Comparison of ENCODE assay signal across 1 cellular context in the genomic region with DNA sequence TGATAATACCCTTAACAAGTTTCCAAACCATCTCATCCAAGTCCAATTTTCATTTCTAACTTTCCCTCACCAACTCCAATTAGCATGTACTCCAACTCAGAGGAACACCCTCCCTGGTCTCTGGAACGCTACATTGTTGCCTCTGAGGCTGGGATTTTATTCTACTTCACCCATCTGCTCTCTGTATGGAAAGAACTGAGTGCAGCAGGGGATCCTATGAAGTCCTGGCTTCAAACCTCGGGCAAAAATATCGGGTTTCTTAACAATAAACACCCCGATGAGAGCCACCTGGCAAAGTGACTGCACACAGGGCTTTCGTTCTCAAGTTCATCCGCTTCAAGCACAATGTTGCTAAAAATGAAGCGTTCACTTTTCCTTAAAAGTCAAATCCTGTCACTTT.
TF ChIP-seq lines count a peak whose summit lies in the region.

No MANE protein-coding gene starts in this region.

TF ChIP-seq in GM23338, 12 proteins besides CTCF, POLR2A, EP300 and RAD21 (continued from another document):
- TF ChIP-seq, protein P1, sequence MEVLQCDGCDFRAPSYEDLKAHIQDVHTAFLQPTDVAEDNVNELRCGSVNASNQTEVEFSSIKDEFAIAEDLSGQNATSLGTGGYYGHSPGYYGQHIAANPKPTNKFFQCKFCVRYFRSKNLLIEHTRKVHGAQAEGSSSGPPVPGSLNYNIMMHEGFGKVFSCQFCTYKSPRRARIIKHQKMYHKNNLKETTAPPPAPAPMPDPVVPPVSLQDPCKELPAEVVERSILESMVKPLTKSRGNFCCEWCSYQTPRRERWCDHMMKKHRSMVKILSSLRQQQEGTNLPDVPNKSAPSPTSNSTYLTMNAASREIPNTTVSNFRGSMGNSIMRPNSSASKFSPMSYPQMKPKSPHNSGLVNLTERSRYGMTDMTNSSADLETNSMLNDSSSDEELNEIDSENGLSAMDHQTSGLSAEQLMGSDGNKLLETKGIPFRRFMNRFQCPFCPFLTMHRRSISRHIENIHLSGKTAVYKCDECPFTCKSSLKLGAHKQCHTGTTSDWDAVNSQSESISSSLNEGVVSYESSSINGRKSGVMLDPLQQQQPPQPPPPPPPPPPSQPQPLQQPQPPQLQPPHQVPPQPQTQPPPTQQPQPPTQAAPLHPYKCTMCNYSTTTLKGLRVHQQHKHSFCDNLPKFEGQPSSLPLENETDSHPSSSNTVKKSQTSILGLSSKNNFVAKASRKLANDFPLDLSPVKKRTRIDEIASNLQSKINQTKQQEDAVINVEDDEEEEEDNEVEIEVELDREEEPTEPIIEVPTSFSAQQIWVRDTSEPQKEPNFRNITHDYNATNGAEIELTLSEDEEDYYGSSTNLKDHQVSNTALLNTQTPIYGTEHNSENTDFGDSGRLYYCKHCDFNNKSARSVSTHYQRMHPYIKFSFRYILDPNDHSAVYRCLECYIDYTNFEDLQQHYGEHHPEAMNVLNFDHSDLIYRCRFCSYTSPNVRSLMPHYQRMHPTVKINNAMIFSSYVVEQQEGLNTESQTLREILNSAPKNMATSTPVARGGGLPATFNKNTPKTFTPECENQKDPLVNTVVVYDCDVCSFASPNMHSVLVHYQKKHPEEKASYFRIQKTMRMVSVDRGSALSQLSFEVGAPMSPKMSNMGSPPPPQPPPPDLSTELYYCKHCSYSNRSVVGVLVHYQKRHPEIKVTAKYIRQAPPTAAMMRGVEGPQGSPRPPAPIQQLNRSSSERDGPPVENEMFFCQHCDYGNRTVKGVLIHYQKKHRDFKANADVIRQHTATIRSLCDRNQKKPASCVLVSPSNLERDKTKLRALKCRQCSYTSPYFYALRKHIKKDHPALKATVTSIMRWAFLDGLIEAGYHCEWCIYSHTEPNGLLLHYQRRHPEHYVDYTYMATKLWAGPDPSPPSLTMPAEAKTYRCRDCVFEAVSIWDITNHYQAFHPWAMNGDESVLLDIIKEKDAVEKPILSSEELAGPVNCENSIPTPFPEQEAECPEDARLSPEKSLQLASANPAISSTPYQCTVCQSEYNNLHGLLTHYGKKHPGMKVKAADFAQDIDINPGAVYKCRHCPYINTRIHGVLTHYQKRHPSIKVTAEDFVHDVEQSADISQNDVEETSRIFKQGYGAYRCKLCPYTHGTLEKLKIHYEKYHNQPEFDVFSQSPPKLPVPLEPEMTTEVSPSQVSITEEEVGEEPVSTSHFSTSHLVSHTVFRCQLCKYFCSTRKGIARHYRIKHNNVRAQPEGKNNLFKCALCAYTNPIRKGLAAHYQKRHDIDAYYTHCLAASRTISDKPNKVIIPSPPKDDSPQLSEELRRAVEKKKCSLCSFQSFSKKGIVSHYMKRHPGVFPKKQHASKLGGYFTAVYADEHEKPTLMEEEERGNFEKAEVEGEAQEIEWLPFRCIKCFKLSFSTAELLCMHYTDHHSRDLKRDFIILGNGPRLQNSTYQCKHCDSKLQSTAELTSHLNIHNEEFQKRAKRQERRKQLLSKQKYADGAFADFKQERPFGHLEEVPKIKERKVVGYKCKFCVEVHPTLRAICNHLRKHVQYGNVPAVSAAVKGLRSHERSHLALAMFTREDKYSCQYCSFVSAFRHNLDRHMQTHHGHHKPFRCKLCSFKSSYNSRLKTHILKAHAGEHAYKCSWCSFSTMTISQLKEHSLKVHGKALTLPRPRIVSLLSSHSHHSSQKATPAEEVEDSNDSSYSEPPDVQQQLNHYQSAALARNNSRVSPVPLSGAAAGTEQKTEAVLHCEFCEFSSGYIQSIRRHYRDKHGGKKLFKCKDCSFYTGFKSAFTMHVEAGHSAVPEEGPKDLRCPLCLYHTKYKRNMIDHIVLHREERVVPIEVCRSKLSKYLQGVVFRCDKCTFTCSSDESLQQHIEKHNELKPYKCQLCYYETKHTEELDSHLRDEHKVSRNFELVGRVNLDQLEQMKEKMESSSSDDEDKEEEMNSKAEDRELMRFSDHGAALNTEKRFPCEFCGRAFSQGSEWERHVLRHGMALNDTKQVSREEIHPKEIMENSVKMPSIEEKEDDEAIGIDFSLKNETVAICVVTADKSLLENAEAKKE (CRISPR knock-in tag; IDR thresholded peaks at IDR 0.05), result no peak
- TF ChIP-seq, protein P2, sequence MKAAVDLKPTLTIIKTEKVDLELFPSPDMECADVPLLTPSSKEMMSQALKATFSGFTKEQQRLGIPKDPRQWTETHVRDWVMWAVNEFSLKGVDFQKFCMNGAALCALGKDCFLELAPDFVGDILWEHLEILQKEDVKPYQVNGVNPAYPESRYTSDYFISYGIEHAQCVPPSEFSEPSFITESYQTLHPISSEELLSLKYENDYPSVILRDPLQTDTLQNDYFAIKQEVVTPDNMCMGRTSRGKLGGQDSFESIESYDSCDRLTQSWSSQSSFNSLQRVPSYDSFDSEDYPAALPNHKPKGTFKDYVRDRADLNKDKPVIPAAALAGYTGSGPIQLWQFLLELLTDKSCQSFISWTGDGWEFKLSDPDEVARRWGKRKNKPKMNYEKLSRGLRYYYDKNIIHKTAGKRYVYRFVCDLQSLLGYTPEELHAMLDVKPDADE (IDR thresholded peaks at IDR 0.05), result no peak
- no peak for TF ChIP-seq EZH2 (IDR thresholded peaks at IDR 0.05; ENCODE audit: low read depth, unreplicated experiment)
